ENCODE assay signal across 8 cellular contexts in genomic region chr11:78645226-78646202, GRCh38.
DNase-seq lines count a peak whose midpoint lies in the region; ATAC-seq and TF ChIP-seq lines count a peak whose summit lies in the region.

No MANE protein-coding gene starts in this region.

- DNase-seq in 8988T (peak; percentile 49), GM13977 (ENCODE audit: low spot score) (peak; percentile 72), NCI-H2196 treated with DMSO at 0.1 percent for 48 hours (lab: John Stamatoyannopoulos, UW; ENCODE audit: unreplicated experiment) (peak; percentile 43), cerebellum (ENCODE audit: low spot score) (peak; percentile 52), left lobe of liver (ENCODE audit: low spot score) (peak; percentile 76)
- peak; percentile 23 for DNase-seq in activated CD4-positive, CD25-positive, alpha-beta regulatory T cell treated with anti-CD3 and anti-CD28 coated beads, Interleukin-2, amount 50 U/mL, for 16 hours (ENCODE audit: low read depth, low spot score)
- peak in 2 of 3 donors; percentile 7 to 36 for DNase-seq in stimulated activated CD4-positive, alpha-beta T cell treated with anti-CD3 and anti-CD28 coated beads, TNF-alpha, amount 100 ng/mL, for 1 hour (ENCODE audit: low read depth in 3 of 3, low spot score in 1 of 3)

- TF ChIP-seq CTCF in GM13977 (IDR thresholded peaks at IDR 0.05; ENCODE audit: extremely low read depth, insufficient read depth, missing control alignments): peak; percentile 96

- peak; percentile 83 for ATAC-seq in HG03097 (IDR thresholded peaks at IDR 0.05; ENCODE audit: low FRiP score, unreplicated experiment)
- peak; percentile 95 for ATAC-seq in left lobe of liver

- in situ Hi-C loops in GM13977 (cut with MboI; ENCODE audit: low pct_unique_long_range_greater_than_20kb, low sequenced_read_pairs, unreplicated experiment): loop anchor here (25.0 kb wide), 1 partner anchor 442 kb away; no protein-coding TSS in a partner anchor

Comparison
In these comparisons a context has a peak if more than half of its experiments do, and no peak if none do; other contexts are left out.
1. Peak in every context shown above with its lines: DNase-seq and ATAC-seq.
2. DNase-seq: peak in every context shown above with its lines; median percentile 76 in left lobe of liver; 72 in GM13977; 52 in cerebellum; 49 in 8988T; 43 in NCI-H2196 treated with DMSO at 0.1 percent for 48 hours; 23 in activated CD4-positive, CD25-positive, alpha-beta regulatory T cell treated with anti-CD3 and anti-CD28 coated beads, Interleukin-2, amount 50 U/mL, for 16 hours; 22 in stimulated activated CD4-positive, alpha-beta T cell treated with anti-CD3 and anti-CD28 coated beads, TNF-alpha, amount 100 ng/mL, for 1 hour.